19 cellular contexts compared by ENCODE assay signal in genomic region chr5:147339313-147339712, GRCh38.
DNase-seq lines count a peak whose midpoint lies in the region; ATAC-seq and TF ChIP-seq lines count a peak whose summit lies in the region.
"Had no signal": no experiment of that assay in that cellular context is flagged by ENCODE, and none has a peak within 500 bp of the region (broad histone marks: within the 10 kb centered on the region; RNA-seq: fewer than 3 reads in every experiment).

No MANE protein-coding gene starts in this region.

- peak; percentile 2 for DNase-seq in NCI-H82 (lab: John Stamatoyannopoulos, UW)
- DNase-seq in NCI-H82 treated with DMSO at 0.1 percent for 48 hours (lab: John Stamatoyannopoulos, UW; ENCODE audit: unreplicated experiment), result no peak
- DNase-seq in H9, result no peak
- DNase-seq in NB4 (ENCODE audit: low read depth), result peak; percentile 2
- no peak for DNase-seq in neuronal stem cell (ENCODE audit: low spot score)
- DNase-seq: activated CD4-positive, CD25-positive, alpha-beta regulatory T cell; cerebellar nuclear complex; gastrocnemius medialis; MM.1S; NCI-H774; spleen; stimulated activated naive CD4-positive, alpha-beta T cell; upper lobe of left lung had no signal

- H3K36me3 ChIP-seq in neuronal stem cell (replicated peaks in 1 of 2; ENCODE audit: control insufficient read depth in 2 of 2, insufficient read depth in 2 of 2, low read length in 2 of 2), result no peaks in the 10 kb centered on the region
- H3K36me3 ChIP-seq: gastrocnemius medialis, spleen, upper lobe of left lung had no signal

- H2BK5ac ChIP-seq in H9 (ENCODE audit: insufficient read length, low read length) (no peak overlapping the region), neuronal stem cell (ENCODE audit: low read length) (no peak overlapping the region)

- no peak for TF ChIP-seq POLR2A in NB4 (IDR thresholded peaks at IDR 0.05; ENCODE audit: extremely low read depth, insufficient read length)

- H3K4me3 Mint-ChIP-seq in H9, result no peak overlapping the region
- H3K4me3 Mint-ChIP-seq: T-helper 1 cell treated with Interleukin-12 subunit alpha and Interleukin-12 subunit beta and Interleukin-4 antibody, amounts not matched to agents 30 μg/mL and 1 μg/mL, for 36 hours had no signal

- H3K4me1 ChIP-seq in H9 (ENCODE audit: insufficient read depth, low read length) (peaks cover 7% of the 10 kb centered on the region; the same call in 1 of the 2 replicates), neuronal stem cell (ENCODE audit: control insufficient read depth in 2 of 2, insufficient read depth in 1 of 2, low read depth in 1 of 2, low read length in 2 of 2) (peaks cover 0 to 4% of the 10 kb centered on the region in 2 donors)
- H3K4me1 ChIP-seq: gastrocnemius medialis, parathyroid adenoma, spleen, upper lobe of left lung had no signal

- H2BK12ac ChIP-seq in H9 (ENCODE audit: insufficient read length, low read depth, low read length), result no peak overlapping the region
- H2BK12ac ChIP-seq in neuronal stem cell (ENCODE audit: low read length), result peak overlapping the region; percentile 44

- H3K4me2 ChIP-seq in H9 (ENCODE audit: insufficient read depth, insufficient read length, low read length), result no peak overlapping the region
- H3K4me2 ChIP-seq in neuronal stem cell (ENCODE audit: insufficient read depth, low read length, poor library complexity, severe bottlenecking), result no peak overlapping the region

- peaks cover 10 to 15% of the 10 kb centered on the region in 2 experiments; a peak in 4 of 5 replicates for H3K9me3 Mint-ChIP-seq in H9
- H3K9me3 Mint-ChIP-seq: T-helper 1 cell treated with Interleukin-12 subunit alpha and Interleukin-12 subunit beta and Interleukin-4 antibody, amounts not matched to agents 30 μg/mL and 1 μg/mL, for 36 hours had no signal

- no CpG with 5 or more reads among the region's 4 CpGs for WGBS in H9 (ENCODE audit: extremely low coverage, insufficient read length, low lambda C conversion rate)
- no CpG with 5 or more reads among the region's 4 CpGs for WGBS in neuronal stem cell (ENCODE audit: extremely low coverage in 2 of 2, insufficient read length in 2 of 2, insufficient replicate concordance in 1 of 2), 2 donors

- H2BK15ac ChIP-seq in H9 (ENCODE audit: low read depth, low read length), result no peak overlapping the region
- no peak overlapping the region for H2BK15ac ChIP-seq in neuronal stem cell (ENCODE audit: low read length)

- H3K79me1 ChIP-seq in H9 (ENCODE audit: insufficient read depth, low read depth, low read length, poor library complexity, severe bottlenecking), result no peaks in the 10 kb centered on the region
- H3K79me1 ChIP-seq in neuronal stem cell (ENCODE audit: low read depth, low read length), result no peaks in the 10 kb centered on the region

- H4K8ac ChIP-seq in H9 (replicated peaks; ENCODE audit: insufficient read length, low read depth, low read length), result no peak overlapping the region
- H4K8ac ChIP-seq in neuronal stem cell (ENCODE audit: low read depth, low read length), result no peak overlapping the region

- H3K4me3 ChIP-seq in NB4 (ENCODE audit: low read depth, low read length), result no peak overlapping the region
- H3K4me3 ChIP-seq in neuronal stem cell (ENCODE audit: low read length in 2 of 2), result no peak overlapping the region
- H3K4me3 ChIP-seq: gastrocnemius medialis, spleen, upper lobe of left lung had no signal

- no peaks in the 10 kb centered on the region for H3K27me3 Mint-ChIP-seq in H9 (ENCODE audit: low read depth)

- H3K27ac ChIP-seq in H9 (ENCODE audit: insufficient read length, low read depth, low read length) (no peak overlapping the region), neuronal stem cell (replicated peaks; ENCODE audit: low read length) (no peak overlapping the region)
- H3K27ac ChIP-seq: gastrocnemius medialis, parathyroid adenoma, RWPE1, spleen, upper lobe of left lung had no signal

- no peak overlapping the region for H2BK20ac ChIP-seq in H9 (ENCODE audit: low read depth, low read length, poor library complexity, severe bottlenecking)

- no peaks in the 10 kb centered on the region for H3K27me3 ChIP-seq in H9 (ENCODE audit: insufficient read depth, low read length)
- H3K27me3 ChIP-seq in neuronal stem cell (ENCODE audit: control insufficient read depth in 3 of 3, insufficient read depth in 3 of 3, low read depth in 1 of 3, low read length in 3 of 3), result no peaks in the 10 kb centered on the region
- H3K27me3 ChIP-seq: gastrocnemius medialis, spleen, upper lobe of left lung had no signal

- H3K9me3 ChIP-seq in H9 (ENCODE audit: control insufficient read depth, low read depth, low read length) (no peaks in the 10 kb centered on the region), neuronal stem cell (replicated peaks in 1 of 2; ENCODE audit: control insufficient read depth in 2 of 2, insufficient read depth in 1 of 2, low read depth in 1 of 2, low read length in 2 of 2) (peaks cover 0 to 2% of the 10 kb centered on the region in 2 donors)
- H3K9me3 ChIP-seq: gastrocnemius medialis, upper lobe of left lung had no signal

- H3T11ph ChIP-seq in H9 (ENCODE audit: low read length), result no peak overlapping the region

- no peak overlapping the region for H3K9ac ChIP-seq in H9 (ENCODE audit: extremely low read depth, insufficient read length, low read length)
- no peak overlapping the region for H3K9ac ChIP-seq in neuronal stem cell (ENCODE audit: low read depth, low read length, poor library complexity)
- H3K9ac ChIP-seq: parathyroid adenoma had no signal

- peaks cover 16 to 17% of the 10 kb centered on the region in 2 experiments for H3K4me1 Mint-ChIP-seq in H9

- H3K27ac Mint-ChIP-seq in H9, result no peak overlapping the region
- H3K27ac Mint-ChIP-seq: T-helper 1 cell treated with Interleukin-12 subunit alpha and Interleukin-12 subunit beta and Interleukin-4 antibody, amounts not matched to agents 30 μg/mL and 1 μg/mL, for 36 hours had no signal

- H2AK5ac ChIP-seq in H9 (ENCODE audit: insufficient read length, low read length) (no peak overlapping the region), neuronal stem cell (ENCODE audit: low read depth, low read length) (no peak overlapping the region)

- no peak overlapping the region for H3K4ac ChIP-seq in H9 (ENCODE audit: low read depth, low read length)
- H3K4ac ChIP-seq in neuronal stem cell (ENCODE audit: low read length), result no peak overlapping the region

- H2BK120ac ChIP-seq in H9 (ENCODE audit: low read depth, low read length, poor library complexity, severe bottlenecking) (no peak overlapping the region), neuronal stem cell (ENCODE audit: low read depth, low read length) (no peak overlapping the region)

- H4K5ac ChIP-seq in H9 (ENCODE audit: insufficient read length, low read depth, low read length), result no peak overlapping the region

- ATAC-seq in GM21576 (IDR thresholded peaks at IDR 0.05; ENCODE audit: unreplicated experiment), result no peak
- ATAC-seq in GM19351 (IDR thresholded peaks at IDR 0.05; ENCODE audit: unreplicated experiment), result no peak
- ATAC-seq in GM21528 (IDR thresholded peaks at IDR 0.05; ENCODE audit: low FRiP score, unreplicated experiment), result no peak
- ATAC-seq: gastrocnemius medialis had no signal

- no peak overlapping the region for H3K23ac ChIP-seq in H9 (ENCODE audit: insufficient read length, low read depth, low read length)
- no peak overlapping the region for H3K23ac ChIP-seq in neuronal stem cell (ENCODE audit: low read depth, low read length, poor library complexity)

- H4K91ac ChIP-seq in H9 (ENCODE audit: insufficient read length, low read depth, low read length) (no peak overlapping the region), neuronal stem cell (ENCODE audit: low read depth, low read length, poor library complexity) (no peak overlapping the region)

- no peaks in the 10 kb centered on the region for H4K20me1 ChIP-seq in H9 (ENCODE audit: control insufficient read depth, insufficient read depth, insufficient read length)

- TF ChIP-seq CTCF in H9 (conservative IDR thresholded peaks at IDR 0.05) (peak; percentile 31; the same call in 1 of the 3 replicates), NB4 (IDR thresholded peaks at IDR 0.05; ENCODE audit: low read depth, low read length) (peak; percentile 17)

- H3K14ac ChIP-seq in H9 (ENCODE audit: insufficient read depth, low read length) (no peak overlapping the region), neuronal stem cell (ENCODE audit: low read length) (no peak overlapping the region)

- no peak overlapping the region for H3K56ac ChIP-seq in H9 (ENCODE audit: insufficient read length, low read depth, low read length)

- H3K18ac ChIP-seq in H9 (ENCODE audit: insufficient read length, low read depth, low read length) (no peak overlapping the region), neuronal stem cell (ENCODE audit: low read length) (no peak overlapping the region)

- H2AFZ ChIP-seq in H9 (ENCODE audit: low read length) (no peak overlapping the region), neuronal stem cell (ENCODE audit: low read length) (no peak overlapping the region)
- H2AFZ ChIP-seq: parathyroid adenoma had no signal

- H3K36me3 Mint-ChIP-seq in H9 (ENCODE audit: insufficient read depth in 1 of 3, low read depth in 3 of 3), result peaks cover 7 to 19% (median 12%) of the 10 kb centered on the region in 3 experiments; a peak in 6 of 7 replicates

- H3K23me2 ChIP-seq in H9 (ENCODE audit: insufficient read length, low read depth, low read length, poor library complexity, severe bottlenecking), result no peaks in the 10 kb centered on the region

- H3K79me2 ChIP-seq in H9 (ENCODE audit: insufficient read depth, low read length), result no peaks in the 10 kb centered on the region
- H3K79me2 ChIP-seq: parathyroid adenoma had no signal

Comparison
In these comparisons a context has a peak if more than half of its experiments do, and no peak if none do; other contexts are left out.
1. DNase-seq: peak in NCI-H82 (single experiment) and NB4 (single experiment); none in NCI-H82 treated with DMSO at 0.1 percent for 48 hours (single experiment), H9 (single experiment) and neuronal stem cell (single experiment).